Comparison of ENCODE assay signal across 9 cellular contexts in genomic region chr9:68307654-68308053, GRCh38. TPM values are rescaled to one million over a fixed set of nuclear protein-coding genes. Genes with fewer than 3 reads are reported as not detected.
DNase-seq lines count a peak whose midpoint lies in the region; ATAC-seq and TF ChIP-seq lines count a peak whose summit lies in the region.
"Not testable (repeated sequence)": the region's sequence is repeated elsewhere in the genome, so short reads cannot be mapped to it uniquely, and the experiment has no call there.
"Had no signal": no experiment of that assay in that cellular context is flagged by ENCODE, and none has a peak within 500 bp of the region (broad histone marks: within the 10 kb centered on the region; RNA-seq: fewer than 3 reads in every experiment).

No MANE protein-coding gene starts in this region.

- H3K36me3 ChIP-seq in body of pancreas (replicated peaks in 1 of 2; ENCODE audit: insufficient read depth in 1 of 2, low read depth in 2 of 2); mucosa of descending colon (ENCODE audit: low read depth); upper lobe of left lung: not testable (repeated sequence)

- CTCF ChIA-PET in activated CD4-positive, alpha-beta T cell treated with anti-CD3 and anti-CD28 coated beads for 36 hours (lab: Charles Lee), result not testable (repeated sequence)

- not testable (repeated sequence) for H3K9me3 Mint-ChIP-seq in activated CD4-positive, alpha-beta T cell treated with anti-CD3 and anti-CD28 coated beads for 36 hours (ENCODE audit: low read depth)

- TF ChIP-seq POLR2A in body of pancreas (IDR thresholded peaks at IDR 0.05); upper lobe of left lung (IDR thresholded peaks at IDR 0.05): not testable (repeated sequence)

- not testable (repeated sequence) for H3K27ac Mint-ChIP-seq in activated CD4-positive, alpha-beta T cell treated with anti-CD3 and anti-CD28 coated beads for 36 hours

- POLR2A ChIA-PET in activated CD4-positive, alpha-beta T cell treated with anti-CD3 and anti-CD28 coated beads for 36 hours (lab: Charles Lee), result not testable (repeated sequence)

- DNase-seq in activated CD4-positive, alpha-beta T cell treated with anti-CD3 and anti-CD28 coated beads for 36 hours, result peak; percentile 7
- not testable (repeated sequence) for DNase-seq in body of pancreas, left colon, mucosa of descending colon
- DNase-seq in Right ventricle myocardium superior (peak; percentile 37), posterior vena cava (ENCODE audit: low spot score) (peak; percentile 59), upper lobe of left lung (peak in 1 of 2 donors; percentile 83)

- not testable (repeated sequence) for H3K4me1 Mint-ChIP-seq in activated CD4-positive, alpha-beta T cell treated with anti-CD3 and anti-CD28 coated beads for 36 hours

- TF ChIP-seq EP300 in upper lobe of left lung (IDR thresholded peaks at IDR 0.05), result not testable (repeated sequence)

- H3K27me3 Mint-ChIP-seq in activated CD4-positive, alpha-beta T cell treated with anti-CD3 and anti-CD28 coated beads for 36 hours, result not testable (repeated sequence)

- not testable (repeated sequence) for ATAC-seq in activated CD4-positive, alpha-beta T cell treated with anti-CD3 and anti-CD28 coated beads for 36 hours
- ATAC-seq in body of pancreas (peak; percentile 27), Right ventricle myocardium superior (ENCODE audit: poor library complexity) (peak; percentile 27), left colon (peak; percentile 34), mucosa of descending colon (peak; percentile 20), upper lobe of left lung (ENCODE audit: low FRiP score in 2 of 2) (peak; percentile 46 to 56)

- WGBS in body of pancreas, 2 donors, result 12 to 18% methylated on average over 7 to 20 of the region's 21 CpGs
- 25 to 41% methylated on average over 16 to 18 of the region's 21 CpGs for WGBS in upper lobe of left lung, 2 donors

- intact Hi-C loops in activated CD4-positive, alpha-beta T cell treated with anti-CD3 and anti-CD28 coated beads for 36 hours (cut with DNase I, micrococcal nuclease); body of pancreas (cut with DNase I); Right ventricle myocardium superior (cut with DNase I); left colon (cut with DNase I, micrococcal nuclease); mucosa of descending colon (cut with DNase I, micrococcal nuclease); posterior vena cava (cut with DNase I): not testable (repeated sequence)

- H3K4me3 ChIP-seq in body of pancreas, mucosa of descending colon, upper lobe of left lung: not testable (repeated sequence)

- H3K9me3 ChIP-seq in body of pancreas, mucosa of descending colon, upper lobe of left lung: not testable (repeated sequence)

- not testable (repeated sequence) for H3K27ac ChIP-seq in body of pancreas, upper lobe of left lung

- not testable (repeated sequence) for H3K27me3 ChIP-seq in body of pancreas, upper lobe of left lung

- H3K4me3 Mint-ChIP-seq in activated CD4-positive, alpha-beta T cell treated with anti-CD3 and anti-CD28 coated beads for 36 hours, result not testable (repeated sequence)

- TF ChIP-seq CTCF in body of pancreas (IDR thresholded peaks at IDR 0.05); mucosa of descending colon (IDR thresholded peaks at IDR 0.05); upper lobe of left lung (IDR thresholded peaks at IDR 0.05): not testable (repeated sequence)

- H3K36me3 Mint-ChIP-seq in activated CD4-positive, alpha-beta T cell treated with anti-CD3 and anti-CD28 coated beads for 36 hours (ENCODE audit: low read depth), result not testable (repeated sequence)

- not testable (repeated sequence) for H3K4me1 ChIP-seq in body of pancreas; mucosa of descending colon (ENCODE audit: low read depth); upper lobe of left lung

RNA-seq across cellular contexts. Expression of gene FOXD4L3, which starts 5.0 kb away (rescaled TPM):
- total RNA-seq in activated CD4-positive, alpha-beta T cell treated with anti-CD3 and anti-CD28 coated beads for 36 hours, result not detected
- not detected for total RNA-seq in body of pancreas
- not detected for total RNA-seq in Right ventricle myocardium superior
- not detected for total RNA-seq in left colon
- under 1 TPM in 1 of 3 donors, not detected in 2; 0.17 TPM for total RNA-seq in mucosa of descending colon
- not detected for total RNA-seq in posterior vena cava
- 1 to 10 TPM in 1 of 6 donors, under 1 TPM in 3, not detected in 2; 0.33 to 2.1 (median 0.54) TPM for total RNA-seq in upper lobe of left lung
- total RNA-seq: CD4-positive, alpha-beta T cell had no signal

RNA-seq across cellular contexts. Expression of gene PGM5, which starts 48.8 kb away (rescaled TPM):
- total RNA-seq in activated CD4-positive, alpha-beta T cell treated with anti-CD3 and anti-CD28 coated beads for 36 hours, result not detected
- total RNA-seq in body of pancreas (1 to 10 TPM; 6.5 to 6.9 TPM), Right ventricle myocardium superior (157 TPM), left colon (10 to 100 TPM in 1 of 2 donors, 1 to 10 TPM in 1; 6.1 to 56.8 TPM), mucosa of descending colon (100 to 1,000 TPM in 1 of 3 donors, 10 to 100 TPM in 2; 11.2 to 535 (median 22.6) TPM), posterior vena cava (100 to 1,000 TPM; 226 to 235 TPM), upper lobe of left lung (10 to 100 TPM in 5 of 6 donors, 1 to 10 TPM in 1; 9.4 to 32.1 (median 16.0) TPM)
- total RNA-seq: CD4-positive, alpha-beta T cell; MCF 10A had no signal

Comparison
In these comparisons a context has a peak if more than half of its experiments do, and no peak if none do; other contexts are left out.
1. RNA of gene PGM5, which starts 48.8 kb away (total RNA-seq): 226 to 235 TPM in posterior vena cava, 157 TPM in Right ventricle myocardium superior (single experiment), 6.1 to 56.8 TPM in left colon, 11.2 to 535 TPM in mucosa of descending colon, 9.4 to 32.1 TPM in upper lobe of left lung and 6.5 to 6.9 TPM in body of pancreas; not detected in activated CD4-positive, alpha-beta T cell treated with anti-CD3 and anti-CD28 coated beads for 36 hours; every median in the first group is over 4 times any median in the second.